ENCODE assay signal across 1 cellular context in genomic region chr1:84253891-84254290, GRCh38.
TF ChIP-seq lines count a peak whose summit lies in the region.

No MANE protein-coding gene starts in this region.

TF ChIP-seq in HepG2, 621 proteins besides CTCF, POLR2A, EP300 and RAD21 (continued from another document):
- TF ChIP-seq, protein P1, sequence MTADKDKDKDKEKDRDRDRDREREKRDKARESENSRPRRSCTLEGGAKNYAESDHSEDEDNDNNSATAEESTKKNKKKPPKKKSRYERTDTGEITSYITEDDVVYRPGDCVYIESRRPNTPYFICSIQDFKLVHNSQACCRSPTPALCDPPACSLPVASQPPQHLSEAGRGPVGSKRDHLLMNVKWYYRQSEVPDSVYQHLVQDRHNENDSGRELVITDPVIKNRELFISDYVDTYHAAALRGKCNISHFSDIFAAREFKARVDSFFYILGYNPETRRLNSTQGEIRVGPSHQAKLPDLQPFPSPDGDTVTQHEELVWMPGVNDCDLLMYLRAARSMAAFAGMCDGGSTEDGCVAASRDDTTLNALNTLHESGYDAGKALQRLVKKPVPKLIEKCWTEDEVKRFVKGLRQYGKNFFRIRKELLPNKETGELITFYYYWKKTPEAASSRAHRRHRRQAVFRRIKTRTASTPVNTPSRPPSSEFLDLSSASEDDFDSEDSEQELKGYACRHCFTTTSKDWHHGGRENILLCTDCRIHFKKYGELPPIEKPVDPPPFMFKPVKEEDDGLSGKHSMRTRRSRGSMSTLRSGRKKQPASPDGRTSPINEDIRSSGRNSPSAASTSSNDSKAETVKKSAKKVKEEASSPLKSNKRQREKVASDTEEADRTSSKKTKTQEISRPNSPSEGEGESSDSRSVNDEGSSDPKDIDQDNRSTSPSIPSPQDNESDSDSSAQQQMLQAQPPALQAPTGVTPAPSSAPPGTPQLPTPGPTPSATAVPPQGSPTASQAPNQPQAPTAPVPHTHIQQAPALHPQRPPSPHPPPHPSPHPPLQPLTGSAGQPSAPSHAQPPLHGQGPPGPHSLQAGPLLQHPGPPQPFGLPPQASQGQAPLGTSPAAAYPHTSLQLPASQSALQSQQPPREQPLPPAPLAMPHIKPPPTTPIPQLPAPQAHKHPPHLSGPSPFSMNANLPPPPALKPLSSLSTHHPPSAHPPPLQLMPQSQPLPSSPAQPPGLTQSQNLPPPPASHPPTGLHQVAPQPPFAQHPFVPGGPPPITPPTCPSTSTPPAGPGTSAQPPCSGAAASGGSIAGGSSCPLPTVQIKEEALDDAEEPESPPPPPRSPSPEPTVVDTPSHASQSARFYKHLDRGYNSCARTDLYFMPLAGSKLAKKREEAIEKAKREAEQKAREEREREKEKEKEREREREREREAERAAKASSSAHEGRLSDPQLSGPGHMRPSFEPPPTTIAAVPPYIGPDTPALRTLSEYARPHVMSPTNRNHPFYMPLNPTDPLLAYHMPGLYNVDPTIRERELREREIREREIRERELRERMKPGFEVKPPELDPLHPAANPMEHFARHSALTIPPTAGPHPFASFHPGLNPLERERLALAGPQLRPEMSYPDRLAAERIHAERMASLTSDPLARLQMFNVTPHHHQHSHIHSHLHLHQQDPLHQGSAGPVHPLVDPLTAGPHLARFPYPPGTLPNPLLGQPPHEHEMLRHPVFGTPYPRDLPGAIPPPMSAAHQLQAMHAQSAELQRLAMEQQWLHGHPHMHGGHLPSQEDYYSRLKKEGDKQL (CRISPR knock-in tag; IDR thresholded peaks at IDR 0.05; ENCODE audit: low read depth) = no peak
- TF ChIP-seq HIC2 (CRISPR knock-in tag; IDR thresholded peaks at IDR 0.05; ENCODE audit: low read depth) (0 out of 2 replicates have a peak, but pooled peaks have one; percentile 50), ZSCAN30 (CRISPR knock-in tag; IDR thresholded peaks at IDR 0.05) (no peak), FOSL2 (CRISPR knock-in tag; IDR thresholded peaks at IDR 0.05) (peak; percentile 80), GATAD2A (CRISPR knock-in tag; IDR thresholded peaks at IDR 0.05) (peak; percentile 38; the same call in 1 of the 2 replicates), ZC3H13 (CRISPR knock-in tag; IDR thresholded peaks at IDR 0.05) (no peak), CEBPB (IDR thresholded peaks at IDR 0.05; ENCODE audit: borderline replicate concordance, low read depth, low read length) (peak; percentile 50; the same call in 1 of the 2 replicates), RXRA (CRISPR knock-in tag; IDR thresholded peaks at IDR 0.05) (peak; percentile 30; the same call in 1 of the 2 replicates), ZNF263 (CRISPR knock-in tag; IDR thresholded peaks at IDR 0.05) (peak; percentile 65), HMG20A (CRISPR knock-in tag; IDR thresholded peaks at IDR 0.05; ENCODE audit: borderline replicate concordance) (peak; percentile 49; the same call in 1 of the 2 replicates), ARHGAP35 (CRISPR knock-in tag; IDR thresholded peaks at IDR 0.05; ENCODE audit: borderline replicate concordance) (no peak), SALL1 (CRISPR knock-in tag; IDR thresholded peaks at IDR 0.05) (0 out of 2 replicates have a peak, but pooled peaks have one; percentile 14), HNRNPL (IDR thresholded peaks at IDR 0.05; ENCODE audit: low read depth, low read length) (0 out of 2 replicates have a peak, but pooled peaks have one; percentile 29)
- TF ChIP-seq, protein P2, sequence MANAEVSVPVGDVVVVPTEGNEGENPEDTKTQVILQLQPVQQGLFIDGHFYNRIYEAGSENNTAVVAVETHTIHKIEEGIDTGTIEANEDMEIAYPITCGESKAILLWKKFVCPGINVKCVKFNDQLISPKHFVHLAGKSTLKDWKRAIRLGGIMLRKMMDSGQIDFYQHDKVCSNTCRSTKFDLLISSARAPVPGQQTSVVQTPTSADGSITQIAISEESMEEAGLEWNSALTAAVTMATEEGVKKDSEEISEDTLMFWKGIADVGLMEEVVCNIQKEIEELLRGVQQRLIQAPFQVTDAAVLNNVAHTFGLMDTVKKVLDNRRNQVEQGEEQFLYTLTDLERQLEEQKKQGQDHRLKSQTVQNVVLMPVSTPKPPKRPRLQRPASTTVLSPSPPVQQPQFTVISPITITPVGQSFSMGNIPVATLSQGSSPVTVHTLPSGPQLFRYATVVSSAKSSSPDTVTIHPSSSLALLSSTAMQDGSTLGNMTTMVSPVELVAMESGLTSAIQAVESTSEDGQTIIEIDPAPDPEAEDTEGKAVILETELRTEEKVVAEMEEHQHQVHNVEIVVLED (CRISPR knock-in tag; IDR thresholded peaks at IDR 0.05; ENCODE audit: borderline replicate concordance) = no peak
- TF ChIP-seq, protein P3, sequence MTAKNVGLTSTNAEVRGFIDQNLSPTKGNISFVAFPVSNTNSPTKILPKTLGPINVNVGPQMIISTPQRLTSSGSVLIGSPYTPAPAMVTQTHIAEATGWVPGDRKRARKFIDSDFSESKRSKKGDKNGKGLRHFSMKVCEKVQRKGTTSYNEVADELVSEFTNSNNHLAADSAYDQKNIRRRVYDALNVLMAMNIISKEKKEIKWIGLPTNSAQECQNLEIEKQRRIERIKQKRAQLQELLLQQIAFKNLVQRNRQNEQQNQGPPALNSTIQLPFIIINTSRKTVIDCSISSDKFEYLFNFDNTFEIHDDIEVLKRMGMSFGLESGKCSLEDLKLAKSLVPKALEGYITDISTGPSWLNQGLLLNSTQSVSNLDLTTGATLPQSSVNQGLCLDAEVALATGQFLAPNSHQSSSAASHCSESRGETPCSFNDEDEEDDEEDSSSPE (CRISPR knock-in tag; IDR thresholded peaks at IDR 0.05) = no peak
TF ChIP-seq in HepG2: peak in this region for 14.
